Comparison of ENCODE assay signal across 8 cellular contexts in genomic region chr20:40990542-40991120, GRCh38. TPM values are rescaled to one million over a fixed set of nuclear protein-coding genes. Genes with fewer than 3 reads are reported as not detected.
DNase-seq lines count a peak whose midpoint lies in the region; ATAC-seq and TF ChIP-seq lines count a peak whose summit lies in the region.

No MANE protein-coding gene starts in this region.

- H3K27me3 ChIP-seq in GM23248 (replicated peaks; ENCODE audit: insufficient read depth), result no peaks in the 10 kb centered on the region
- no peaks in the 10 kb centered on the region for H3K27me3 ChIP-seq in neural progenitor cell

- H3K9me2 ChIP-seq in GM23248 (ENCODE audit: insufficient read depth), result no peaks in the 10 kb centered on the region

- H3K27ac ChIP-seq in GM23248, result no peak overlapping the region
- H3K27ac ChIP-seq in neural progenitor cell, result no peak overlapping the region
- H3K27ac ChIP-seq in substantia nigra (ENCODE audit: low read depth, low read length, poor library complexity, severe bottlenecking), result no peak overlapping the region

- H3K4me3 ChIP-seq in GM23248 (no peak overlapping the region), fibroblast of mammary gland (ENCODE audit: control insufficient read depth, low read depth, low read length) (no peak overlapping the region), neural progenitor cell (no peak overlapping the region)

- 0 out of 2 replicates have a peak, but pooled peaks cover 3% of the 10 kb centered on the region for H3K4me1 ChIP-seq in GM23248 (ENCODE audit: insufficient read depth)
- no peaks in the 10 kb centered on the region for H3K4me1 ChIP-seq in neural progenitor cell

- H3K27me3 Mint-ChIP-seq in activated T-cell treated with anti-CD3 and anti-CD28 coated beads, Interleukin-2, amount 50 U/mL, for 72 hours (ENCODE audit: low read depth), result no peaks in the 10 kb centered on the region
- H3K27me3 Mint-ChIP-seq in neural progenitor cell (ENCODE audit: insufficient read depth, low read depth), result peaks cover 5% of the 10 kb centered on the region

- peak overlapping the region in 1 of 2 donors; percentile 40 for H3K4me3 Mint-ChIP-seq in activated T-cell treated with anti-CD3 and anti-CD28 coated beads, Interleukin-2, amount 50 U/mL, for 72 hours
- H3K4me3 Mint-ChIP-seq in neural progenitor cell, result no peak overlapping the region

- H3K9me3 ChIP-seq in GM23248 (ENCODE audit: low read depth) (no peaks in the 10 kb centered on the region), neural progenitor cell (ENCODE audit: low read depth) (no peaks in the 10 kb centered on the region)

- H3K4me2 ChIP-seq in GM23248 (ENCODE audit: unreplicated experiment) (no peak overlapping the region), neural progenitor cell (no peak overlapping the region)

- no peaks in the 10 kb centered on the region for H3F3A ChIP-seq in GM23248 (ENCODE audit: insufficient read depth)
- no peaks in the 10 kb centered on the region for H3F3A ChIP-seq in neural progenitor cell (ENCODE audit: low read depth)

- no peaks in the 10 kb centered on the region for H3K9me3 Mint-ChIP-seq in activated T-cell treated with anti-CD3 and anti-CD28 coated beads, Interleukin-2, amount 50 U/mL, for 72 hours
- H3K9me3 Mint-ChIP-seq in neural progenitor cell, result no peaks in the 10 kb centered on the region

- H3K9ac ChIP-seq in GM23248 (no peak overlapping the region), neural progenitor cell (no peak overlapping the region)

- H3K36me3 Mint-ChIP-seq in activated T-cell treated with anti-CD3 and anti-CD28 coated beads, Interleukin-2, amount 50 U/mL, for 72 hours (ENCODE audit: insufficient read depth in 2 of 2), result no peaks in the 10 kb centered on the region
- H3K36me3 Mint-ChIP-seq in neural progenitor cell, result no peaks in the 10 kb centered on the region

- peak overlapping the region; percentile 49 for H3K27ac Mint-ChIP-seq in activated T-cell treated with anti-CD3 and anti-CD28 coated beads, Interleukin-2, amount 50 U/mL, for 72 hours
- no peak overlapping the region for H3K27ac Mint-ChIP-seq in neural progenitor cell

- peaks cover 35% of the 10 kb centered on the region for H3K4me1 Mint-ChIP-seq in activated T-cell treated with anti-CD3 and anti-CD28 coated beads, Interleukin-2, amount 50 U/mL, for 72 hours (ENCODE audit: low read depth)
- H3K4me1 Mint-ChIP-seq in neural progenitor cell, result peaks cover 10% of the 10 kb centered on the region

- peak; percentile 97 to 98 for ATAC-seq in activated T-cell treated with anti-CD3 and anti-CD28 coated beads, Interleukin-2, amount 50 U/mL, for 72 hours (replicated peaks in 1 of 2)

- in situ Hi-C loops in GM23248 (cut with MboI), result loop anchor here (25.0 kb wide), 1 partner anchor 347 kb away; the partner anchor contains the start of gene LPIN3

- H4K20me1 ChIP-seq in GM23248 (ENCODE audit: insufficient read depth) (no peaks in the 10 kb centered on the region), neural progenitor cell (ENCODE audit: low read depth) (no peaks in the 10 kb centered on the region)

- TF ChIP-seq CTCF in LNCAP (IDR thresholded peaks at IDR 0.05) (peak; percentile 85), fibroblast of mammary gland (conservative IDR thresholded peaks at IDR 0.05; ENCODE audit: control insufficient read depth, insufficient read depth, low read depth, low read length) (peak; percentile 92), neural progenitor cell (IDR thresholded peaks at IDR 0.05) (peak; percentile 77)

- H2AFZ ChIP-seq in GM23248, result peak overlapping the region; percentile 66
- peak overlapping the region; percentile 95 for H2AFZ ChIP-seq in neural progenitor cell (replicated peaks)

- H3K79me2 ChIP-seq in GM23248 (ENCODE audit: insufficient read depth) (no peaks in the 10 kb centered on the region), neural progenitor cell (ENCODE audit: low read depth) (no peaks in the 10 kb centered on the region)

- DNase-seq in DMS79 (lab: John Stamatoyannopoulos, UW) (peak; percentile 3), GM23248 (peak; percentile 94), RKO (ENCODE audit: low spot score) (peak; percentile 91), fibroblast of mammary gland (ENCODE audit: low read depth) (peak; percentile 87), neural progenitor cell (ENCODE audit: low spot score) (peak; percentile 87), substantia nigra (lab: John Stamatoyannopoulos, UW) (peak in 45 of 49 donors; percentile 5 to 82 (median 62))
- peak; percentile 75 to 78 for DNase-seq in activated T-cell treated with anti-CD3 and anti-CD28 coated beads, Interleukin-2, amount 50 U/mL, for 72 hours

- H3K36me3 ChIP-seq in GM23248 (ENCODE audit: low read depth) (no peaks in the 10 kb centered on the region), neural progenitor cell (no peaks in the 10 kb centered on the region)

- 35 to 36% methylated on average over 10 of the region's 10 CpGs for WGBS in GM23248 (ENCODE audit: low coverage in 1 of 2, low lambda C conversion rate in 2 of 2, missing lambda C conversion rate in 2 of 2), 2 experiments

RNA-seq across cellular contexts. Expression of gene TOP1, which starts 38.0 kb away (rescaled TPM):
- 7.2 and 9.0 TPM in 2 replicates for total RNA-seq in GM23248 (2014; rRNA removed; shearing (Covaris generic))
- 17.9 and 18.2 TPM in 2 replicates for polyA plus RNA-seq in GM23248 (2016; fragmentation: Nextera tagmentation; extraction: Ambion mirVana)
- total RNA-seq in activated T-cell treated with anti-CD3 and anti-CD28 coated beads, Interleukin-2, amount 50 U/mL, for 72 hours, result 10 to 100 TPM; 78.7 to 86.1 TPM
- total RNA-seq in neural progenitor cell (ENCODE audit: low replicate concordance), result 31.6 and 58.9 TPM in 2 replicates

Comparison
In these comparisons a context has a peak if more than half of its experiments do, and no peak if none do; other contexts are left out.
1. DNase-seq: peak in every context shown above with its lines; median percentile 94 in GM23248; 91 in RKO; 87 in fibroblast of mammary gland; 87 in neural progenitor cell; 76 in activated T-cell treated with anti-CD3 and anti-CD28 coated beads, Interleukin-2, amount 50 U/mL, for 72 hours; 62 in substantia nigra; 3 in DMS79.